ENCODE assay signal across 1 cellular context in genomic region chr3:39406368-39407258, GRCh38.
TF ChIP-seq lines count a peak whose summit lies in the region.

Gene RPSA (plus strand): TSS chr3:39406720. CDS start chr3:39407654, 934 bp downstream.

TF ChIP-seq in K562, 482 proteins besides CTCF, POLR2A, EP300 and RAD21 (continued from another document and continues in another):
- TF ChIP-seq ZBTB40 (IDR thresholded peaks at IDR 0.05) (peak; percentile 95), ZBTB40 (CRISPR knock-in tag; IDR thresholded peaks at IDR 0.05) (no peak), ZNF224 (CRISPR knock-in tag; IDR thresholded peaks at IDR 0.05) (peak; percentile 83; the same call in 1 of the 2 replicates), SIN3A (IDR thresholded peaks at IDR 0.05; ENCODE audit: borderline replicate concordance in 2 of 2, control insufficient read depth in 1 of 2, low read depth in 2 of 2, low read length in 2 of 2) (peak; percentile 86 to 94; a peak in 3 of 4 replicates), GABPA (tag; conservative IDR thresholded peaks at IDR 0.05; ENCODE audit: low read depth) (peak; percentile 97), CBX8 (IDR thresholded peaks at IDR 0.05; ENCODE audit: borderline replicate concordance, extremely low read depth, low read depth, low read length, poor library complexity, severe bottlenecking) (no peak), KDM2B (CRISPR knock-in tag; IDR thresholded peaks at IDR 0.05) (0 out of 2 replicates have a peak, but pooled peaks have one; percentile 60), PPARD (CRISPR knock-in tag; IDR thresholded peaks at IDR 0.05) (no peak), SMARCA5 (IDR thresholded peaks at IDR 0.05) (0 out of 2 replicates have a peak, but pooled peaks have one; percentile 20), E2F3 (CRISPR knock-in tag; IDR thresholded peaks at IDR 0.05) (peak; percentile 95), SRSF7 (optimal IDR thresholded peaks at IDR 0.05; ENCODE audit: low read depth, low read length) (no peak), STAT5A (IDR thresholded peaks at IDR 0.05; ENCODE audit: borderline replicate concordance, low read length) (no peak), CHD2 (IDR thresholded peaks at IDR 0.05; ENCODE audit: low read depth, low read length) (peak; percentile 13; the same call in 1 of the 2 replicates), ZBED1 (IDR thresholded peaks at IDR 0.05) (peak; percentile 72; the same call in 1 of the 2 replicates), ZNF197 (CRISPR knock-in tag; IDR thresholded peaks at IDR 0.05; ENCODE audit: low read depth) (peak; percentile 53; the same call in 1 of the 2 replicates), ZNF12 (CRISPR knock-in tag; IDR thresholded peaks at IDR 0.05) (no peak; the same call in 1 of the 2 replicates), CTCFL (IDR thresholded peaks at IDR 0.05; ENCODE audit: borderline replicate concordance, insufficient read depth, low read depth, low read length, poor library complexity, severe bottlenecking) (peak; percentile 98), TAF1 (IDR thresholded peaks at IDR 0.05; ENCODE audit: control insufficient read depth, extremely low read depth, insufficient read depth, low read length, severe bottlenecking) (peak; percentile 99), FUS (optimal IDR thresholded peaks at IDR 0.05; ENCODE audit: low read depth, low read length) (peak; percentile 86), PHB (CRISPR knock-in tag; IDR thresholded peaks at IDR 0.05) (no peak), SIN3B (IDR thresholded peaks at IDR 0.05; ENCODE audit: low read depth) (peak; percentile 90), ZNF449 (CRISPR knock-in tag; IDR thresholded peaks at IDR 0.05) (no peak), MLX (CRISPR knock-in tag; conservative IDR thresholded peaks at IDR 0.05) (peak in 1 of 2 experiments; percentile 52; a peak in 1 of 4 replicates), ZNF274 (IDR thresholded peaks at IDR 0.05; ENCODE audit: borderline replicate concordance, low read depth, low read length) (no peak), POU5F1 (IDR thresholded peaks at IDR 0.05; ENCODE audit: borderline replicate concordance, low read depth, low read length, partially characterized antibody) (no peak), POLR2AphosphoS2 (IDR thresholded peaks at IDR 0.05; ENCODE audit: low read length) (peak; percentile 86; the same call in 1 of the 2 replicates), TFAP4 (CRISPR knock-in tag; IDR thresholded peaks at IDR 0.05; ENCODE audit: borderline replicate concordance) (peak; percentile 93), ZKSCAN1 (IDR thresholded peaks at IDR 0.05; ENCODE audit: low read depth, low read length) (peak; percentile 19), DPF2 (IDR thresholded peaks at IDR 0.05) (peak; percentile 61; the same call in 1 of the 2 replicates), POLR2B (IDR thresholded peaks at IDR 0.05; ENCODE audit: low read depth, partially characterized antibody) (peak; percentile 99), TRIM25 (IDR thresholded peaks at IDR 0.05; ENCODE audit: borderline replicate concordance) (no peak), PHTF2 (CRISPR knock-in tag; IDR thresholded peaks at IDR 0.05) (no peak), TARDBP (IDR thresholded peaks at IDR 0.05) (peak; percentile 83; the same call in 1 of the 2 replicates), MCM5 (IDR thresholded peaks at IDR 0.05; ENCODE audit: low read depth) (no peak), ELF2 (CRISPR knock-in tag; IDR thresholded peaks at IDR 0.05) (peak; percentile 74), USF2 (CRISPR knock-in tag; IDR thresholded peaks at IDR 0.05) (peak; percentile 85), MBD1 (CRISPR knock-in tag; IDR thresholded peaks at IDR 0.05) (no peak), ILK (tag; IDR thresholded peaks at IDR 0.05; ENCODE audit: borderline replicate concordance, low read depth) (no peak), HES1 (IDR thresholded peaks at IDR 0.05; ENCODE audit: low read depth) (no peak; the same call in none of the 2 replicates)
